In the genomic region with DNA sequence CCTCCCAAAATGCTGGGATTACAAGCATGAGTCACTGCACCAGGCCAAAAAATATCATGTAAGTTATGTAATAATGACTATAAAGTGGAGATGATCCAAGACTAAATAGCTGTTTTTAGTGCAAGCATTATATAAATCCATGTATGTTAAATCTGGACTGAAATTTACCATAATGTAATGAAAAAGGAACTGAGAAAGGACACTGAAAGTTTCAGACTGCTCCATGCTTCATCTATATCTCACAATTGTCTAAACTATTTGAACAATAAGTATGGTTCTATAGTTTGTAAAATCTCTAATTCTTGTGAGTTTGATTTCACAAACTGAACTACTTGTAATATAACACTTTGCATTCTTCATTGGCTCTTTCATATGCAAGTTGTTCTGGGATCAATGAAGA, we compare ENCODE assay signal across 20 cellular contexts.
"Had no signal": no experiment of that assay in that cellular context is flagged by ENCODE, and none has a peak within 500 bp of the region (broad histone marks: within the 10 kb centered on the region; RNA-seq: fewer than 3 reads in every experiment).

No MANE protein-coding gene starts in this region.

- H3K4me1 ChIP-seq: lower lobe of right lung, parathyroid adenoma, stomach had no signal

- H3K9ac ChIP-seq: parathyroid adenoma had no signal

- H3K4me2 ChIP-seq: smooth muscle cell had no signal

- H3K79me2 ChIP-seq: parathyroid adenoma had no signal

- ATAC-seq: activated CD8-positive, alpha-beta T cell treated with anti-CD3 and anti-CD28 coated beads for 36 hours; left colon; lower lobe of right lung; natural killer cell; sciatic nerve had no signal

- DNase-seq: activated CD4-positive, alpha-beta T cell treated with anti-CD3 and anti-CD28 coated beads for 48 hours; activated CD4-positive, CD25-positive, alpha-beta regulatory T cell; activated CD8-positive, alpha-beta T cell treated with anti-CD3 and anti-CD28 coated beads for 36 hours; activated naive CD4-positive, alpha-beta T cell treated with anti-CD3 and anti-CD28 coated beads, Interleukin-2, amount 10 ng/mL, durations not matched to agents 7 days and 5 days; activated T-cell treated with anti-CD3 and anti-CD28 coated beads, Interleukin-2, amount 50 U/mL, for 1 hour; aorta; cortex of kidney; hypothalamus; islet precursor cell; left colon; lower lobe of right lung; natural killer cell; stimulated activated CD4-positive, alpha-beta T cell treated with anti-CD3 and anti-CD28 coated beads, Interleukin-4, amount 100 ng/mL, for 1 hour; stomach; T1000 had no signal

- H3K27me3 ChIP-seq: neutrophil, stomach had no signal

- H2AFZ ChIP-seq: parathyroid adenoma had no signal

- H3K4me3 ChIP-seq: lower lobe of right lung, smooth muscle cell, stomach had no signal

- H3K9me3 ChIP-seq: lower lobe of right lung, neutrophil had no signal

- FAIRE-seq: frontal cortex had no signal

- H3K36me3 ChIP-seq: lower lobe of right lung, neutrophil, stomach had no signal

- H3K27ac ChIP-seq: lower lobe of right lung, neutrophil, parathyroid adenoma, stomach had no signal
